In the genomic region with DNA sequence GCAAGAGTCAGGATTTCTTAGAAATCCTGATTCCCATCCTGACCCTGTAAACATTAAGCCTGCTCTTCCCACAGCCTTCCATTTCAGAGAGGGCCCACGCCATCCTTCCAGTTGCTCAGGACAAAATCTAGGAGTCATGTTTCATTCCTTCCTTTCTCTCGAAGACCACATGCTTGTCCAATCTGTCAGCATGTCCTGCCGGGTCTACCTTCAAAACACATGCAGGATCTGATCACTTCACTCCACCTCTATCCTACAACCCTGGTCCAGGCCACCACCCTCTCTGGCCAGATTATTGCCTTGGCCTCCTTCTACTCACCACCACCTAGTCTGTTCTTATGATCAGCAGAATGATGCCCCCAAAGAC, we compare ENCODE assay signal across 25 cellular contexts.
DNase-seq lines count a peak whose midpoint lies in the region; ATAC-seq and TF ChIP-seq lines count a peak whose summit lies in the region.
"Had no signal": no experiment of that assay in that cellular context is flagged by ENCODE, and none has a peak within 500 bp of the region (broad histone marks: within the 10 kb centered on the region; RNA-seq: fewer than 3 reads in every experiment).

No MANE protein-coding gene starts in this region.

- H3K9me3 Mint-ChIP-seq in glutamatergic neuron (ENCODE audit: unreplicated experiment) = no peaks in the 10 kb centered on the region
- H3K9me3 Mint-ChIP-seq in MCF 10A (ENCODE audit: unreplicated experiment) = no peaks in the 10 kb centered on the region
- H3K9me3 Mint-ChIP-seq: CD4-positive, CD25-positive, alpha-beta regulatory T cell had no signal

- POLR2A ChIA-PET in MCF 10A (lab: Yijun Ruan, JAX) = interaction anchor here (0.5 to 0.6 kb wide), 2 partner anchors 78 to 778 kb away, joined by 3 to 4 read pairs; no protein-coding TSS in a partner anchor

- H3K4me1 ChIP-seq in upper lobe of right lung (no peaks in the 10 kb centered on the region), mesenchymal stem cell (ENCODE audit: control insufficient read depth, insufficient read depth, low read depth, low read length) (peaks cover 5% of the 10 kb centered on the region)
- H3K4me1 ChIP-seq: HAP-1 had no signal

- H3K4me3 Mint-ChIP-seq in glutamatergic neuron (ENCODE audit: unreplicated experiment) = no peak overlapping the region
- no peak overlapping the region for H3K4me3 Mint-ChIP-seq in MCF 10A (ENCODE audit: unreplicated experiment)
- H3K4me3 Mint-ChIP-seq: CD4-positive, CD25-positive, alpha-beta regulatory T cell had no signal

- CTCF ChIA-PET in MCF 10A (lab: Yijun Ruan, JAX) = interaction anchor here (2.3 kb wide), 1 partner anchor 19 kb away, joined by 7 read pairs; no protein-coding TSS in a partner anchor

- H3K36me3 ChIP-seq in upper lobe of right lung (no peaks in the 10 kb centered on the region), mesenchymal stem cell (ENCODE audit: control insufficient read depth in 1 of 2, insufficient read depth in 2 of 2, low read depth in 1 of 2, low read length in 2 of 2) (no peaks in the 10 kb centered on the region)
- H3K36me3 ChIP-seq: BE2C, HAP-1 had no signal

- H4K91ac ChIP-seq in mesenchymal stem cell (ENCODE audit: low read length) = no peak overlapping the region

- no peak overlapping the region for H3K14ac ChIP-seq in mesenchymal stem cell (ENCODE audit: low read length in 2 of 2)

- H3K4me3 ChIP-seq in upper lobe of right lung (no peak overlapping the region), mesenchymal stem cell (ENCODE audit: insufficient read depth in 1 of 2, low read depth in 1 of 2, low read length in 2 of 2) (no peak overlapping the region)
- H3K4me3 ChIP-seq: GM12878, HAP-1 had no signal

- H3K18ac ChIP-seq in mesenchymal stem cell (ENCODE audit: low read depth in 1 of 2, low read length in 2 of 2) = no peak overlapping the region

- no peak overlapping the region for H2BK5ac ChIP-seq in mesenchymal stem cell (ENCODE audit: low read depth, low read length, poor library complexity, severe bottlenecking)

- ATAC-seq in upper lobe of right lung (no peak), GM19397 (IDR thresholded peaks at IDR 0.05; ENCODE audit: unreplicated experiment) (no peak)

- H3K79me1 ChIP-seq in mesenchymal stem cell (replicated peaks; ENCODE audit: low read length, poor library complexity, severe bottlenecking) = no peaks in the 10 kb centered on the region

- H4K8ac ChIP-seq in mesenchymal stem cell (ENCODE audit: low read length) = no peak overlapping the region

- peaks cover 17% of the 10 kb centered on the region for H3K4me1 Mint-ChIP-seq in glutamatergic neuron (ENCODE audit: low read depth, unreplicated experiment)
- no peaks in the 10 kb centered on the region for H3K4me1 Mint-ChIP-seq in MCF 10A (ENCODE audit: insufficient read depth, unreplicated experiment)
- H3K4me1 Mint-ChIP-seq: CD4-positive, CD25-positive, alpha-beta regulatory T cell had no signal

- no peak for TF ChIP-seq CTCF in glutamatergic neuron (IDR thresholded peaks at IDR 0.05; ENCODE audit: partially characterized antibody, unreplicated experiment)
- no peak for TF ChIP-seq CTCF in upper lobe of right lung (IDR thresholded peaks at IDR 0.05)
- no peak for TF ChIP-seq CTCF in MCF 10A (IDR thresholded peaks at IDR 0.05; ENCODE audit: unreplicated experiment)

- H3K36me3 Mint-ChIP-seq in glutamatergic neuron (ENCODE audit: unreplicated experiment) = peaks cover 4% of the 10 kb centered on the region
- H3K36me3 Mint-ChIP-seq in MCF 10A (ENCODE audit: insufficient read depth, unreplicated experiment) = no peaks in the 10 kb centered on the region
- H3K36me3 Mint-ChIP-seq: CD4-positive, CD25-positive, alpha-beta regulatory T cell had no signal

- H2AFZ ChIP-seq in mesenchymal stem cell (ENCODE audit: low read depth, low read length) = no peak overlapping the region

- no peaks in the 10 kb centered on the region for H3K9me3 ChIP-seq in upper lobe of right lung
- no peaks in the 10 kb centered on the region for H3K9me3 ChIP-seq in mesenchymal stem cell (ENCODE audit: control insufficient read depth, low read length)
- H3K9me3 ChIP-seq: BE2C, HAP-1, SK-N-SH had no signal

- no peak overlapping the region for H2BK12ac ChIP-seq in mesenchymal stem cell (ENCODE audit: low read length in 2 of 2)

- no peak overlapping the region for H3K4ac ChIP-seq in mesenchymal stem cell (ENCODE audit: low read depth in 1 of 2, low read length in 2 of 2)

- H2AK5ac ChIP-seq in mesenchymal stem cell (ENCODE audit: low read length, severe bottlenecking) = no peak overlapping the region

- H3K27ac ChIP-seq in upper lobe of right lung (no peak overlapping the region), mesenchymal stem cell (ENCODE audit: low read length, poor library complexity, severe bottlenecking) (no peak overlapping the region)
- H3K27ac ChIP-seq: 22Rv1, HL-60 had no signal

- H2BK15ac ChIP-seq in mesenchymal stem cell (ENCODE audit: low read depth, poor library complexity, severe bottlenecking) = no peak overlapping the region

- H3K9ac ChIP-seq in mesenchymal stem cell (ENCODE audit: low read length) = no peak overlapping the region
- H3K9ac ChIP-seq: SK-N-SH had no signal

- H3K27me3 Mint-ChIP-seq in glutamatergic neuron (ENCODE audit: unreplicated experiment) (peaks cover 4% of the 10 kb centered on the region), MCF 10A (ENCODE audit: insufficient read depth, unreplicated experiment) (no peaks in the 10 kb centered on the region)

- H3K27me3 ChIP-seq in upper lobe of right lung = no peaks in the 10 kb centered on the region
- H3K27me3 ChIP-seq in mesenchymal stem cell (ENCODE audit: control insufficient read depth in 1 of 2, insufficient read depth in 1 of 2, low read length in 2 of 2) = peaks cover 16 to 89% of the 10 kb centered on the region in 2 experiments
- H3K27me3 ChIP-seq: BE2C had no signal

- intact Hi-C loops in upper lobe of right lung (cut with DNase I) = no loop called here
- intact Hi-C loops in MCF 10A (cut with micrococcal nuclease) = no loop called here

- 74% methylated on average over 3 of the region's 3 CpGs for WGBS in mesenchymal stem cell

- H3K4me2 ChIP-seq in mesenchymal stem cell (ENCODE audit: low read length, poor library complexity, severe bottlenecking) = no peak overlapping the region
- H3K4me2 ChIP-seq: SK-N-SH had no signal

- H3K27ac Mint-ChIP-seq in glutamatergic neuron (ENCODE audit: unreplicated experiment) = peak overlapping the region; percentile 57
- no peak overlapping the region for H3K27ac Mint-ChIP-seq in MCF 10A (ENCODE audit: low read depth, unreplicated experiment)
- H3K27ac Mint-ChIP-seq: CD4-positive, CD25-positive, alpha-beta regulatory T cell had no signal

- H3K23ac ChIP-seq in mesenchymal stem cell (ENCODE audit: low read length in 2 of 2) = no peak overlapping the region

- DNase-seq in DMS 273 (lab: John Stamatoyannopoulos, UW; ENCODE audit: unreplicated experiment) (peak; percentile 43), DMS 273 treated with DMSO at 0.1 percent for 48 hours (lab: John Stamatoyannopoulos, UW) (no peak), NCI-H524 treated with DMSO at 0.1 percent for 48 hours (lab: John Stamatoyannopoulos, UW) (peak; percentile 25), glutamatergic neuron (no peak), upper lobe of right lung (peak; percentile 29), MCF 10A (ENCODE audit: unreplicated experiment) (no peak), mesenchymal stem cell (no peak)
- DNase-seq: BE2C; CD4-positive, CD25-positive, alpha-beta regulatory T cell; DMS53; GDM1; GOT3; Kasumi-1; NCI-H1105 treated with DMSO at 0.1 percent for 48 hours; NCI-H146; NCI-H345; NCI-H748 treated with DMSO at 0.1 percent for 48 hours; SIG-M5; SK-N-SH; SW 1271 had no signal

- BruUV-seq in MCF 10A (replicated peaks; lab: Mats Ljungman, UMichigan) = no TSS peak

- no peak overlapping the region for H2BK120ac ChIP-seq in mesenchymal stem cell (ENCODE audit: low read depth, low read length)

Comparison
In these comparisons a context has a peak if more than half of its experiments do, and no peak if none do; other contexts are left out.
1. DNase-seq: peak in DMS 273 (single experiment), NCI-H524 treated with DMSO at 0.1 percent for 48 hours (single experiment) and upper lobe of right lung (single experiment); none in DMS 273 treated with DMSO at 0.1 percent for 48 hours (single experiment), glutamatergic neuron (single experiment), MCF 10A (single experiment) and mesenchymal stem cell (single experiment).